7 cellular contexts compared by ENCODE assay signal in genomic region chr21:25199944-25200343, GRCh38.
"Had no signal": no experiment of that assay in that cellular context is flagged by ENCODE, and none has a peak within 500 bp of the region (broad histone marks: within the 10 kb centered on the region; RNA-seq: fewer than 3 reads in every experiment).

No MANE protein-coding gene starts in this region.

- DNase-seq: IMR-90, KBM-7, KG1 had no signal

- H3K27ac ChIP-seq: HL-60 had no signal

- H3K4me3 Mint-ChIP-seq: IgD-negative memory B cell had no signal

- H3K36me3 Mint-ChIP-seq: IgD-negative memory B cell had no signal

- H3K27me3 Mint-ChIP-seq: IgD-negative memory B cell had no signal

- H3K4me3 ChIP-seq: K562 had no signal

- ATAC-seq: HepG2, K562 had no signal

- H3K27ac Mint-ChIP-seq: IgD-negative memory B cell had no signal
